22 cellular contexts compared by ENCODE assay signal in the genomic region with DNA sequence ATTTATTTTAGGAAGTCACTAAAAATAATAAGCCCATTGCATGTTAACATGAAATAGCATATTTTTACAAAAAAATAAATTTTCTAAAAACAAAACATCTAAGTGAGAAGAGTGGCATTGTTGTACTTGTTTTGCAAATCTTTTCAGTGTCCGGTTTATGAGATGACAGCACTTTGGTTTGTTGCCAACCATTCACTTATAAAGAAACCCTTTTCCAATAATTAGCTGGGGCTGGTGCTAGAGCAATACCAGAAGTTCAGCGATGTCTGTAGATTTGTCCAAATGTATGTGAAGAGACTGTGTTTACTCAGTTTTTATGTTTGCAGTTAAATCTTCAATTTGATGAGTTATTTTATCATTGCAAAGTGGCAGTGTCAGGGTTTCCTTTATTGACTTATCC. TPM values are rescaled to one million over a fixed set of nuclear protein-coding genes. Genes with fewer than 3 reads are reported as not detected.
A peak's percentile ranks its signal among the peaks of the same experiment; 100 is the strongest.
DNase-seq lines count a peak whose midpoint lies in the region; ATAC-seq and TF ChIP-seq lines count a peak whose summit lies in the region.
"Had no signal": no experiment of that assay in that cellular context is flagged by ENCODE, and none has a peak within 500 bp of the region (broad histone marks: within the 10 kb centered on the region; RNA-seq: fewer than 3 reads in every experiment).

No MANE protein-coding gene starts in this region.

- TF ChIP-seq EP300 in SK-N-SH (IDR thresholded peaks at IDR 0.05; ENCODE audit: borderline replicate concordance in 1 of 2, low read depth in 1 of 2, low read length in 1 of 2) = no peak

- H3K36me3 ChIP-seq in BLaER1 (peaks cover 36% of the 10 kb centered on the region), SK-N-SH (replicated peaks in 1 of 2; ENCODE audit: control insufficient read depth in 1 of 2, insufficient read depth in 2 of 2, low read length in 1 of 2) (peaks cover 0 to 13% of the 10 kb centered on the region in 2 experiments)
- H3K36me3 ChIP-seq: MG63 had no signal

- H3K9me3 ChIP-seq in BLaER1 (peaks cover 21% of the 10 kb centered on the region), SK-N-SH (no peaks in the 10 kb centered on the region)

- DNase-seq in NCI-H1105 (lab: John Stamatoyannopoulos, UW) (peak; percentile 28), SK-N-SH (peak; percentile 56), lung microvascular endothelial cell (ENCODE audit: low read depth in 2 of 2) (peak; percentile 65 to 85), NCI-H526 (lab: John Stamatoyannopoulos, UW) (no peak), NCI-H1436 treated with DMSO at 0.1 percent for 48 hours (lab: John Stamatoyannopoulos, UW) (no peak)
- no peak for DNase-seq in activated T-cell treated with anti-CD3 and anti-CD28 coated beads, Interleukin-2, amount 50 U/mL, for 48 hours
- DNase-seq: AML-193, HFFc6, MG63, NCI-H146, NCI-H2107, NCI-H446 treated with DMSO at 0.1 percent for 48 hours, PC-3, T-cell had no signal

- no peaks in the 10 kb centered on the region for H3K9me2 ChIP-seq in SK-N-SH

- no peak overlapping the region for H3K4me3 ChIP-seq in BLaER1
- no peak overlapping the region for H3K4me3 ChIP-seq in SK-N-SH (ENCODE audit: low read depth in 2 of 2, low read length in 1 of 2)
- H3K4me3 ChIP-seq: A549, MG63 had no signal

- ATAC-seq in HG03469 (IDR thresholded peaks at IDR 0.05; ENCODE audit: unreplicated experiment) = no peak
- ATAC-seq: A549; CD8-positive, alpha-beta T cell; PC-3; T-cell had no signal

- CTCF ChIA-PET in SK-N-SH (lab: Yijun Ruan, JAX) = interaction anchor here (0.6 to 2.6 kb wide), 3 partner anchors 15 to 58 kb away, joined by 3 to 8 read pairs (median 3); partner anchors contain the start of gene NADSYN1

- POLR2A ChIA-PET in SK-N-SH (lab: Yijun Ruan, JAX) = no interaction called here

- H3K27ac ChIP-seq in BLaER1 = peak overlapping the region; percentile 72
- H3K27ac ChIP-seq in SK-N-SH (ENCODE audit: low read depth in 2 of 2, low read length in 1 of 2) = peak overlapping the region in 1 of 2 experiments; percentile 77; a peak in 2 of 4 replicates
- H3K27ac ChIP-seq: A549, KMS-11 had no signal

- TF ChIP-seq CTCF in SK-N-SH (IDR thresholded peaks at IDR 0.05) = no peak

- H3K4me2 ChIP-seq in BLaER1 (peak overlapping the region; percentile 87), SK-N-SH (no peak overlapping the region)
- H3K4me2 ChIP-seq: A549, KMS-11 had no signal

- H3K9ac ChIP-seq in BLaER1 (peak overlapping the region; percentile 59; the same call in 1 of the 2 replicates), SK-N-SH (no peak overlapping the region)
- H3K9ac ChIP-seq: KMS-11 had no signal

- no peaks in the 10 kb centered on the region for H3K79me2 ChIP-seq in SK-N-SH (ENCODE audit: insufficient read depth)

- peaks cover 73% of the 10 kb centered on the region for H3K4me1 ChIP-seq in BLaER1
- peaks cover 0 to 42% of the 10 kb centered on the region in 2 experiments; a peak in 2 of 4 replicates for H3K4me1 ChIP-seq in SK-N-SH (ENCODE audit: control insufficient read depth in 1 of 2, insufficient read depth in 2 of 2, low read depth in 1 of 2, low read length in 1 of 2)

- H3K27me3 ChIP-seq in BLaER1 (no peaks in the 10 kb centered on the region), SK-N-SH (ENCODE audit: insufficient read depth) (no peaks in the 10 kb centered on the region)
- H3K27me3 ChIP-seq: MG63 had no signal

- no peaks in the 10 kb centered on the region for H4K20me1 ChIP-seq in BLaER1
- no peaks in the 10 kb centered on the region for H4K20me1 ChIP-seq in SK-N-SH (ENCODE audit: insufficient read depth)

- H3F3A ChIP-seq in SK-N-SH (replicated peaks; ENCODE audit: insufficient read depth) = no peaks in the 10 kb centered on the region

- H2AFZ ChIP-seq in SK-N-SH (ENCODE audit: low read depth) = no peak overlapping the region

- 36% methylated on average over 2 of the region's 2 CpGs for WGBS in SK-N-SH (ENCODE audit: low lambda C conversion rate)

- TF ChIP-seq RAD21 in SK-N-SH (IDR thresholded peaks at IDR 0.05; ENCODE audit: low read length) = no peak

TF ChIP-seq in SK-N-SH, 30 proteins besides CTCF, POLR2A, EP300 and RAD21:
- TF ChIP-seq CHD2 (IDR thresholded peaks at IDR 0.05; ENCODE audit: low read length, partially characterized antibody) (peak; percentile 33), TEAD4 (IDR thresholded peaks at IDR 0.05; ENCODE audit: borderline replicate concordance, insufficient read depth) (no peak), ELF1 (IDR thresholded peaks at IDR 0.05) (no peak), IRF3 (IDR thresholded peaks at IDR 0.05; ENCODE audit: low read depth, low read length) (no peak), RCOR1 (IDR thresholded peaks at IDR 0.05; ENCODE audit: low read length) (0 out of 2 replicates have a peak, but pooled peaks have one; percentile 4), YY1 (IDR thresholded peaks at IDR 0.05; ENCODE audit: low read depth) (no peak), JUND (IDR thresholded peaks at IDR 0.05) (no peak)

RNA-seq across cellular contexts. Expression of gene KRTAP5-7, which starts 22.1 kb away (rescaled TPM):
- 0.06 and 0.07 TPM in 2 replicates for polyA plus RNA-seq in SK-N-SH (2012; rRNA removed)
- polyA plus RNA-seq in SK-N-SH (2012; cell fraction: cytosol; rRNA removed) = not detected in 2 replicates
- polyA plus RNA-seq in SK-N-SH (2012; cell fraction: nucleus; rRNA removed) = 0.17 and 0.19 TPM in 2 replicates
- not detected in 2 replicates for total RNA-seq in lung microvascular endothelial cell
- total RNA-seq: CD8-positive, alpha-beta T cell; Daoy; H1; HFFc6; PC-3; T-cell had no signal
- polyA plus RNA-seq: A549, H1 had no signal

RNA-seq across cellular contexts. Expression of gene KRTAP5-8, which starts 32.8 kb away (rescaled TPM):
- 0.06 TPM in 1 of 2 replicates, not detected in the other for polyA plus RNA-seq in SK-N-SH (2012; rRNA removed)
- not detected in 2 replicates for polyA plus RNA-seq in SK-N-SH (2012; cell fraction: cytosol; rRNA removed)
- 0.13 and 0.40 TPM in 2 replicates for polyA plus RNA-seq in SK-N-SH (2012; cell fraction: nucleus; rRNA removed)
- total RNA-seq in lung microvascular endothelial cell = not detected in 2 replicates
- total RNA-seq: Daoy, H1, HFFc6, PC-3, T-cell had no signal
- polyA plus RNA-seq: A549, H1 had no signal

RNA-seq across cellular contexts. Expression of gene KRTAP5-9, which starts 43.2 kb away (rescaled TPM):
- polyA plus RNA-seq in SK-N-SH (2012; rRNA removed) = not detected in 2 replicates
- polyA plus RNA-seq in SK-N-SH (2012; cell fraction: cytosol; rRNA removed) = not detected in 2 replicates
- polyA plus RNA-seq in SK-N-SH (2012; cell fraction: nucleus; rRNA removed) = 0.29 and 0.60 TPM in 2 replicates
- total RNA-seq in lung microvascular endothelial cell = not detected in 2 replicates
- total RNA-seq: CD8-positive, alpha-beta T cell; Daoy; H1; PC-3; SK-MEL-5 had no signal
- polyA plus RNA-seq: A549 had no signal

RNA-seq across cellular contexts. Expression of gene NADSYN1, which starts 52.0 kb away (rescaled TPM):
- polyA plus RNA-seq in SK-N-SH (2012; rRNA removed) = 62.5 and 74.0 TPM in 2 replicates
- polyA plus RNA-seq in SK-N-SH (2012; cell fraction: cytosol; rRNA removed) = 22.5 and 26.2 TPM in 2 replicates
- polyA plus RNA-seq in SK-N-SH (2012; cell fraction: nucleus; rRNA removed) = 417 and 453 TPM in 2 replicates
- total RNA-seq in lung microvascular endothelial cell = 67.9 and 69.7 TPM in 2 replicates

RNA-seq across cellular contexts. Expression of gene DHCR7, which starts 56.8 kb away (rescaled TPM):
- 21.4 and 22.5 TPM in 2 replicates for polyA plus RNA-seq in SK-N-SH (2012; rRNA removed)
- polyA plus RNA-seq in SK-N-SH (2012; cell fraction: cytosol; rRNA removed) = 10.3 and 15.5 TPM in 2 replicates
- polyA plus RNA-seq in SK-N-SH (2012; cell fraction: nucleus; rRNA removed) = 14.5 and 15.8 TPM in 2 replicates
- total RNA-seq in lung microvascular endothelial cell = 38.3 and 38.6 TPM in 2 replicates

Comparison
In these comparisons a context has a peak if more than half of its experiments do, and no peak if none do; other contexts are left out.
1. DNase-seq: peak in NCI-H1105 (single experiment), SK-N-SH (single experiment) and lung microvascular endothelial cell (2 of 2); none in activated T-cell treated with anti-CD3 and anti-CD28 coated beads, Interleukin-2, amount 50 U/mL, for 48 hours (0 of 2), NCI-H526 (0 of 2) and NCI-H1436 treated with DMSO at 0.1 percent for 48 hours (single experiment).